ENCODE assay signal across 15 cellular contexts in the genomic region with DNA sequence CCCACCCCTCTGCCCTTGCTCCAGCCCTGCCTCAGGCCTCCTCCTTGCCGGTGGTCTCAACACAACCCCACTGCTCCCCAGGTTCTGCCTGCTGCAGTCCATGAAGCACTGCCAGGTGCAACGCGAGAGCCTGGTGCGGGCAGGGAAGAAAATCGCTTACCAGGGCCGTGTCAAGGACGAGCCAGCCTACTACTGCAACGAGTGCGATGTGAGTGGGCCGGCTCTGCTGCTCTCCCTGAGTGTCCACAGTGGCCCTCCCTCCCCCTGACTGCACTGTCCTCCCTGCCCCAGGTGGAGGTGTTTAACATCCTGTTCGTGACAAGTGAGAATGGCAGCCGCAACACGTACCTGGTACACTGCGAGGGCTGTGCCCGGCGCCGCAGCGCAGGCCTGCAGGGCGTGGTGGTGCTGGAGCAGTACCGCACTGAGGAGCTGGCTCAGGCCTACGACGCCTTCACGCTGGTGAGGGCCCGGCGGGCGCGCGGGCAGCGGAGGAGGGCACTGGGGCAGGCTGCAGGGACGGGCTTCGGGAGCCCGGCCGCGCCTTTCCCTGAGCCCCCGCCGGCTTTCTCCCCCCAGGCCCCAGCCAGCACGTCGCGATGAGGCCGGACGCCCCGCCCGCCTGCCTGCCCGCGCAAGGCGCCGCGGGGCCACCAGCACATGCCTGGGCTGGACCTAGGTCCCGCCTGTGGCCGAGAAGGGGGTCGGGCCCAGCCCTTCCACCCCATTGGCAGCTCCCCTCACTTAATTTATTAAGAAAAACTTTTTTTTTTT. TPM values are rescaled to one million over a fixed set of nuclear protein-coding genes. Genes with fewer than 3 reads are reported as not detected.
DNase-seq lines count a peak whose midpoint lies in the region; ATAC-seq lines count a peak whose summit lies in the region.
"Had no signal": no experiment of that assay in that cellular context is flagged by ENCODE, and none has a peak within 500 bp of the region (broad histone marks: within the 10 kb centered on the region; RNA-seq: fewer than 3 reads in every experiment).

No MANE protein-coding gene starts in this region.

- no peak overlapping the region for H2AK5ac ChIP-seq in mesendoderm (ENCODE audit: low read length)

- H2BK5ac ChIP-seq in mesendoderm (ENCODE audit: low read length), result no peak overlapping the region

- no peak overlapping the region for H4K5ac ChIP-seq in mesendoderm (ENCODE audit: low read length)

- peaks cover 40% of the 10 kb centered on the region for H3K36me3 Mint-ChIP-seq in central memory CD8-positive, alpha-beta T cell (ENCODE audit: insufficient read depth)

- no peak overlapping the region for H3K4ac ChIP-seq in mesendoderm (ENCODE audit: low read depth, low read length)

- no CpG with 5 or more reads among the region's 51 CpGs for WGBS in mesendoderm (ENCODE audit: extremely low coverage, insufficient coverage, low lambda C conversion rate)

- no peak overlapping the region for H2BK120ac ChIP-seq in mesendoderm (ENCODE audit: low read depth, low read length)

- H3K36me3 ChIP-seq in mesendoderm (ENCODE audit: control insufficient read depth, insufficient read depth, low read length), result no peaks in the 10 kb centered on the region
- H3K36me3 ChIP-seq in MG63, result peaks cover 59% of the 10 kb centered on the region

- H3K9ac ChIP-seq in mesendoderm (ENCODE audit: low read length), result peak overlapping the region; percentile 17

- H3K79me2 ChIP-seq in mesendoderm (ENCODE audit: control insufficient read depth, insufficient read depth, low read length), result no peaks in the 10 kb centered on the region

- no peak overlapping the region for H3K23ac ChIP-seq in mesendoderm (ENCODE audit: low read length)

- no peaks in the 10 kb centered on the region for H3K9me3 Mint-ChIP-seq in central memory CD8-positive, alpha-beta T cell

- peak overlapping the region; percentile 22 for H3K27ac Mint-ChIP-seq in central memory CD8-positive, alpha-beta T cell (ENCODE audit: low read depth)

- no peak overlapping the region for H3K18ac ChIP-seq in mesendoderm (ENCODE audit: low read length)

- H3K4me2 ChIP-seq in mesendoderm (ENCODE audit: low read length), result no peak overlapping the region

- H3K4me1 ChIP-seq in mesendoderm (ENCODE audit: control insufficient read depth, low read depth, low read length), result peaks cover 2% of the 10 kb centered on the region

- H3K56ac ChIP-seq in mesendoderm (ENCODE audit: low read length), result peak overlapping the region; percentile 40

- no peak overlapping the region for H4K8ac ChIP-seq in mesendoderm (ENCODE audit: low read depth, low read length)

- H3K4me3 Mint-ChIP-seq in central memory CD8-positive, alpha-beta T cell, result peak overlapping the region; percentile 38

- H3K9me3 ChIP-seq in MG63, result no peaks in the 10 kb centered on the region; the same call in 1 of the 2 replicates
- H3K9me3 ChIP-seq: ascending aorta had no signal

- no peak overlapping the region for H2BK15ac ChIP-seq in mesendoderm (replicated peaks; ENCODE audit: low read depth)

- no peaks in the 10 kb centered on the region for H3K79me1 ChIP-seq in mesendoderm (ENCODE audit: low read length)

- H3K4me1 Mint-ChIP-seq in central memory CD8-positive, alpha-beta T cell, result peaks cover 7% of the 10 kb centered on the region

- ATAC-seq in central memory CD8-positive, alpha-beta T cell (replicated peaks; ENCODE audit: extremely low read depth, poor library complexity, severe bottlenecking), result no peak
- ATAC-seq in HG03469 (IDR thresholded peaks at IDR 0.05; ENCODE audit: unreplicated experiment), result no peak
- ATAC-seq in HG03135 (IDR thresholded peaks at IDR 0.05; ENCODE audit: unreplicated experiment), result no peak
- ATAC-seq in HG02678 (IDR thresholded peaks at IDR 0.05; ENCODE audit: unreplicated experiment), result no peak

- H3K27ac ChIP-seq in mesendoderm (ENCODE audit: low read depth, low read length), result no peak overlapping the region
- H3K27ac ChIP-seq: ascending aorta had no signal

- H3K4me3 ChIP-seq in mesendoderm (ENCODE audit: low read length) (no peak overlapping the region), MG63 (no peak overlapping the region)
- H3K4me3 ChIP-seq: ascending aorta had no signal

- H3K27me3 ChIP-seq in mesendoderm (ENCODE audit: insufficient read depth, low read length, poor library complexity) (peaks cover 9% of the 10 kb centered on the region), MG63 (no peaks in the 10 kb centered on the region)
- H3K27me3 ChIP-seq: ascending aorta had no signal

- DNase-seq in stimulated activated CD4-positive, alpha-beta T cell treated with anti-CD3 and anti-CD28 coated beads, Interleukin-4, amount 100 ng/mL, for 1 hour, result peak; percentile 9
- no peak for DNase-seq in stimulated activated CD4-positive, alpha-beta T cell treated with anti-CD3 and anti-CD28 coated beads, Interleukin-2, amount 100 ng/mL, for 48 hours
- DNase-seq in central memory CD8-positive, alpha-beta T cell (ENCODE audit: low spot score in 2 of 2), result no peak
- DNase-seq in mesendoderm (peak; percentile 55), MG63 (no peak)
- DNase-seq: C1 segment of cervical spinal cord; NCI-H1930; NCI-H748 treated with DMSO at 0.1 percent for 48 hours; stimulated activated naive CD4-positive, alpha-beta T cell treated with Interleukin-2 at 50 U/mL for 16 hours; T1000 had no signal

- no peaks in the 10 kb centered on the region for H3K27me3 Mint-ChIP-seq in central memory CD8-positive, alpha-beta T cell

RNA-seq across cellular contexts. Expression of gene TMEM88, which starts 1.8 kb away (rescaled TPM):
- 2.9 TPM for polyA plus RNA-seq in mesendoderm (2013, experiment 1 of 2)
- 2.3 TPM for polyA plus RNA-seq in mesendoderm (2013, experiment 2 of 2)
- not detected in 2 replicates for total RNA-seq in MG63 (2014; rRNA removed; shearing (Covaris generic); ENCODE audit: low replicate concordance)
- polyA plus RNA-seq: fibroblast of lung had no signal

RNA-seq across cellular contexts. Expression of gene NAA38, which starts 4.3 kb away (rescaled TPM):
- polyA plus RNA-seq in mesendoderm (2013, experiment 1 of 2), result 35.8 TPM
- polyA plus RNA-seq in mesendoderm (2013, experiment 2 of 2), result 33.4 TPM
- total RNA-seq in MG63 (2014; rRNA removed; shearing (Covaris generic); ENCODE audit: low replicate concordance), result 74.9 and 264 TPM in 2 replicates

RNA-seq across cellular contexts. Expression of gene CYB5D1, which starts 4.7 kb away (rescaled TPM):
- 12.7 TPM for polyA plus RNA-seq in mesendoderm (2013, experiment 1 of 2)
- polyA plus RNA-seq in mesendoderm (2013, experiment 2 of 2), result 13.3 TPM
- total RNA-seq in MG63 (2014; rRNA removed; shearing (Covaris generic); ENCODE audit: low replicate concordance), result 18.2 and 38.2 TPM in 2 replicates

RNA-seq across cellular contexts. Expression of gene KDM6B, which starts 19.1 kb away (rescaled TPM):
- 1.9 TPM for polyA plus RNA-seq in mesendoderm (2013, experiment 1 of 2)
- polyA plus RNA-seq in mesendoderm (2013, experiment 2 of 2), result 1.8 TPM
- total RNA-seq in MG63 (2014; rRNA removed; shearing (Covaris generic); ENCODE audit: low replicate concordance), result 0.07 and 0.20 TPM in 2 replicates

RNA-seq across cellular contexts. Expression of gene CHD3, which starts 35.5 kb away (rescaled TPM):
- polyA plus RNA-seq in mesendoderm (2013, experiment 1 of 2), result 10.2 TPM
- 10.2 TPM for polyA plus RNA-seq in mesendoderm (2013, experiment 2 of 2)
- 49.6 and 51.1 TPM in 2 replicates for total RNA-seq in MG63 (2014; rRNA removed; shearing (Covaris generic); ENCODE audit: low replicate concordance)

Comparison
In these comparisons a context has a peak if more than half of its experiments do, and no peak if none do; other contexts are left out.
1. DNase-seq: peak in stimulated activated CD4-positive, alpha-beta T cell treated with anti-CD3 and anti-CD28 coated beads, Interleukin-4, amount 100 ng/mL, for 1 hour (single experiment) and mesendoderm (single experiment); none in stimulated activated CD4-positive, alpha-beta T cell treated with anti-CD3 and anti-CD28 coated beads, Interleukin-2, amount 100 ng/mL, for 48 hours (0 of 2), central memory CD8-positive, alpha-beta T cell (0 of 2) and MG63 (single experiment).